ENCODE assay signal across 18 cellular contexts in the genomic region with DNA sequence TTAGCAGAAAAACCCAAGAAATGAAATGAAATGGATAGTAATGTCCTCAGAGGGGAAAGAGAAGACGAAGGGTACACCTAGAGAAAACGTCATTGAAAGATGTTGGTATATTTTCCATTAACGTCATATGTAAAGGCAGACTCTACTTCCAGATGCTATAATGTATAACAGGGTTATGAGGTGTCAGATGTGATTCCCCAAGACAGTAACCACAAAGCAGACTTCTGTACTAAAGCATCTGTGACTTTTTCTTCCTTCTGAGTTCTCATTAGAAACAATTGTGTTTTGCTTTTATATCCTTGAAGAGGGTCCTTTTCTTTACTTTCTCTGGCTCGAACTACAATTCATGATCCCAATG. TPM values are rescaled to one million over a fixed set of nuclear protein-coding genes. Genes with fewer than 3 reads are reported as not detected.
A peak's percentile ranks its signal among the peaks of the same experiment; 100 is the strongest.
DNase-seq lines count a peak whose midpoint lies in the region; ATAC-seq and TF ChIP-seq lines count a peak whose summit lies in the region.
"Had no signal": no experiment of that assay in that cellular context is flagged by ENCODE, and none has a peak within 500 bp of the region (broad histone marks: within the 10 kb centered on the region; RNA-seq: fewer than 3 reads in every experiment).

No MANE protein-coding gene starts in this region.

- no peaks in the 10 kb centered on the region for H3K9me3 ChIP-seq in OCI-LY7 (ENCODE audit: low read length)

- no TSS peak for BruUV-seq in OCI-LY7 (replicated peaks; lab: Mats Ljungman, UMichigan)

- POLR2A ChIA-PET in OCI-LY7 (lab: Charles Lee) = interaction anchor here (0.7 to 1.5 kb wide), 5 partner anchors 9 to 367 kb away, joined by 3 to 7 read pairs (median 3); no protein-coding TSS in a partner anchor

- no peaks in the 10 kb centered on the region for H3K4me1 ChIP-seq in OCI-LY7 (ENCODE audit: insufficient read depth, low read length, poor library complexity, severe bottlenecking)

- no peaks in the 10 kb centered on the region for H3K79me2 ChIP-seq in OCI-LY7 (ENCODE audit: insufficient read depth, low read depth, low read length)

- peaks cover 35% of the 10 kb centered on the region for H3K4me1 Mint-ChIP-seq in mesothelial cell of epicardium

- H3K4me3 ChIP-seq in OCI-LY7 (ENCODE audit: low read depth, low read length, poor library complexity, severe bottlenecking) = no peak overlapping the region

- peak overlapping the region; percentile 41 for H3K4me2 ChIP-seq in OCI-LY7 (ENCODE audit: low read length)

- H3K27ac ChIP-seq in OCI-LY7 (ENCODE audit: low read depth, low read length, poor library complexity, severe bottlenecking) = no peak overlapping the region

- H3K36me3 Mint-ChIP-seq in mesothelial cell of epicardium = no peaks in the 10 kb centered on the region
- H3K36me3 Mint-ChIP-seq: CD14-positive monocyte had no signal

- peaks cover 3% of the 10 kb centered on the region for H3K27me3 Mint-ChIP-seq in mesothelial cell of epicardium (ENCODE audit: low read depth)

- CTCF ChIA-PET in OCI-LY7 (lab: Charles Lee; ENCODE audit: unreplicated experiment) = interaction anchor here (1.6 kb wide), 1 partner anchor 20 kb away, joined by 6 read pairs; no protein-coding TSS in a partner anchor

- intact Hi-C loops in OCI-LY7 (cut with micrococcal nuclease; ENCODE audit: unreplicated experiment) = loop anchor here (2.0 to 10.0 kb wide), 3 partner anchors 131 to 449 kb away; no protein-coding TSS in a partner anchor

- DNase-seq in OCI-LY7 (ENCODE audit: low spot score) = no peak
- DNase-seq in mesothelial cell of epicardium (ENCODE audit: low spot score in 2 of 2, unreplicated experiment in 2 of 2) = no peak
- DNase-seq in iPS-NIHi7 (ENCODE audit: extremely low spot score) = no peak
- DNase-seq in A172 (ENCODE audit: low spot score) = no peak
- no peak for DNase-seq in NCI-H748 treated with DMSO at 0.1 percent for 48 hours (lab: John Stamatoyannopoulos, UW)
- DNase-seq: activated CD4-positive, alpha-beta T cell treated with anti-CD3 and anti-CD28 coated beads, Interleukin-2, amount 10 ng/mL, durations not matched to agents 24 days and 14 days; DMS79; left cardiac atrium; NCI-H1105; NCI-H2171 treated with DMSO at 0.1 percent for 48 hours; posterior cingulate gyrus; RPMI8226 had no signal

- H2AFZ ChIP-seq in OCI-LY7 (ENCODE audit: low read length) = peak overlapping the region; percentile 42; the same call in 1 of the 2 replicates

- H4K20me1 ChIP-seq in OCI-LY7 (ENCODE audit: insufficient read depth, low read length) = no peaks in the 10 kb centered on the region

- H3K9me2 ChIP-seq in OCI-LY7 (ENCODE audit: insufficient read depth, low read length) = no peaks in the 10 kb centered on the region

- no peak overlapping the region for H3K4me3 Mint-ChIP-seq in mesothelial cell of epicardium

- TF ChIP-seq CTCF in OCI-LY7 (conservative IDR thresholded peaks at IDR 0.05; ENCODE audit: low read length) (no peak), mesothelial cell of epicardium (IDR thresholded peaks at IDR 0.05; ENCODE audit: unreplicated experiment) (no peak)

- ATAC-seq in GM18907 (IDR thresholded peaks at IDR 0.05; ENCODE audit: unreplicated experiment) = peak; percentile 47
- ATAC-seq in GM21737 (IDR thresholded peaks at IDR 0.05; ENCODE audit: unreplicated experiment) = peak; percentile 27
- ATAC-seq: left cardiac atrium had no signal

- H3K9me3 Mint-ChIP-seq in mesothelial cell of epicardium = peaks cover 4% of the 10 kb centered on the region
- H3K9me3 Mint-ChIP-seq: activated CD4-positive, alpha-beta T cell treated with anti-CD3 and anti-CD28 coated beads, Interleukin-2, amount 10 ng/mL, durations not matched to agents 24 days and 14 days; activated T-helper 2 cell treated with anti-CD3 and anti-CD28 coated beads, Interferon-gamma antibody, Interleukin-2, Interleukin-4, amounts not matched to agents 10 μg/mL and 5 μg/mL and 100 μg/mL, durations not matched to agents 14 hours and 24 hours and 36 hours; CD14-positive monocyte had no signal

- peak overlapping the region; percentile 68 for H3K27ac Mint-ChIP-seq in mesothelial cell of epicardium
- H3K27ac Mint-ChIP-seq: CD14-positive monocyte had no signal

- H3K36me3 ChIP-seq in OCI-LY7 (ENCODE audit: insufficient read depth, low read length) = no peaks in the 10 kb centered on the region

RNA-seq across cellular contexts. Expression of a gene that starts 37.4 kb away (rescaled TPM):
- not detected in 2 replicates for total RNA-seq in OCI-LY7 (2014; rRNA removed; shearing (Covaris generic))
- not detected in 2 replicates for total RNA-seq in OCI-LY7 (2022)
- not detected in 3 replicates for total RNA-seq in mesothelial cell of epicardium
- not detected in 2 replicates for total RNA-seq in A172 (2014; rRNA removed; shearing (Covaris generic))
- total RNA-seq: activated CD4-positive, alpha-beta T cell treated with anti-CD3 and anti-CD28 coated beads, Interleukin-2, amount 10 ng/mL, durations not matched to agents 24 days and 14 days; activated T-helper 2 cell treated with anti-CD3 and anti-CD28 coated beads, Interferon-gamma antibody, Interleukin-2, Interleukin-4, amounts not matched to agents 10 μg/mL and 5 μg/mL and 100 μg/mL, durations not matched to agents 14 hours and 24 hours and 36 hours; fibroblast of lung; left cardiac atrium; T-helper 2 cell treated with Interferon-gamma antibody and Interleukin-4, amounts not matched to agents 100 ng/mL and 5 ng/mL, for 36 hours had no signal
